11 cellular contexts compared by ENCODE assay signal in the genomic region with DNA sequence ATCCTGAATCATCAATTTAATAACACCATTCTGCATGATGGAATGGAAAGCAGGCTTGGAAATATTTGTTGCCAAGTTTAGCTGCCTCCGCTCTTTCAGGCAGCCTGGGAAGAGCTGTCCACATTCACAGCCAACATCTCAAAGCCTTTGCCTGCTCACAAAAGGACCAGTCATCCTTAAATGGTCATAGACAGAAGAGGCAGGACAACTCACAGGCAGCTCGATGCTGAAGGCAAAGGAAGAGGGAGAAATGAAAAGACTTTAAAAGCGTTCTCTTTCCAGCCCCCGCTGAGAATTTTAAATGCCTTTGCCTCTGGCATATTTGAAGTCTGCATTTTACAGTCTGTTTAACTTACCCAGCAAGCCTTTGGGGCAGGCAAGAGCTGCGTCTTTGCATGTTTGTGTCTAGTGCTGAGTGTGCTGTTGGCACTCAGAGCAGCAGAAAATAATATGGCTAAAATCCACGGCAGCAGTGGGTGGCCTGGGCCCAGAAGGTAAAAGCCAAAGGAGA.
DNase-seq lines count a peak whose midpoint lies in the region; TF ChIP-seq lines count a peak whose summit lies in the region.
"Had no signal": no experiment of that assay in that cellular context is flagged by ENCODE, and none has a peak within 500 bp of the region (broad histone marks: within the 10 kb centered on the region; RNA-seq: fewer than 3 reads in every experiment).

No MANE protein-coding gene starts in this region.

- no peaks in the 10 kb centered on the region for H3K9me3 Mint-ChIP-seq in endodermal cell
- H3K9me3 Mint-ChIP-seq: dendritic cell treated with granulocyte-macrophage colony-stimulating factor and Interleukin-4, amounts not matched to agents 40 ng/mL and 50 ng/mL, for 4 days; naive thymus-derived CD8-positive, alpha-beta T cell had no signal

- H4K8ac ChIP-seq in mesenchymal stem cell (ENCODE audit: low read length), result no peak overlapping the region

- H3K9ac ChIP-seq in endodermal cell (ENCODE audit: extremely low read depth, low read length, poor library complexity, severe bottlenecking), result no peak overlapping the region
- peak overlapping the region; percentile 22 for H3K9ac ChIP-seq in mesenchymal stem cell (ENCODE audit: low read length)
- H3K9ac ChIP-seq in SK-N-SH, result no peak overlapping the region

- no peak overlapping the region for H3K4me2 ChIP-seq in mesenchymal stem cell (ENCODE audit: low read length, poor library complexity, severe bottlenecking)
- H3K4me2 ChIP-seq in SK-N-SH, result no peak overlapping the region; the same call in 1 of the 2 replicates

- H3K9me3 ChIP-seq in endodermal cell (ENCODE audit: control insufficient read depth, low read length) (no peaks in the 10 kb centered on the region), mesenchymal stem cell (ENCODE audit: control insufficient read depth, low read length) (no peaks in the 10 kb centered on the region), transverse colon (no peaks in the 10 kb centered on the region), SK-N-SH (no peaks in the 10 kb centered on the region)

- H2BK120ac ChIP-seq in mesenchymal stem cell (ENCODE audit: low read depth, low read length), result no peak overlapping the region

- no peak for TF ChIP-seq RAD21 in SK-N-SH (IDR thresholded peaks at IDR 0.05; ENCODE audit: low read length)

- peaks cover 4% of the 10 kb centered on the region for H3K27me3 Mint-ChIP-seq in endodermal cell (ENCODE audit: insufficient read depth)

- H2BK15ac ChIP-seq in mesenchymal stem cell (ENCODE audit: low read depth, poor library complexity, severe bottlenecking), result no peak overlapping the region

- WGBS in endodermal cell (ENCODE audit: insufficient coverage in 1 of 2, insufficient read length in 1 of 2), 2 experiments, result 42 to 66% methylated on average over 6 of the region's 6 CpGs
- 71% methylated on average over 6 of the region's 6 CpGs for WGBS in mesenchymal stem cell
- WGBS in transverse colon (ENCODE audit: low coverage in 1 of 2), 2 donors, result 48% methylated on average over 6 of the region's 6 CpGs; no CpG with 5 or more reads in 1 of the 2 donors
- 36% methylated on average over 6 of the region's 6 CpGs for WGBS in SK-N-SH (ENCODE audit: low lambda C conversion rate)

- H3K27ac ChIP-seq in endodermal cell (ENCODE audit: low read depth, low read length) (peak overlapping the region; percentile 89), mesenchymal stem cell (ENCODE audit: low read length, poor library complexity, severe bottlenecking) (no peak overlapping the region), transverse colon (peak overlapping the region in 3 of 4 donors; percentile 69 to 77 (median 70)), SK-N-SH (ENCODE audit: low read depth in 2 of 2, low read length in 1 of 2) (no peak overlapping the region)

- H3K4me1 ChIP-seq in endodermal cell (ENCODE audit: control insufficient read depth, insufficient read depth, low read length) (peaks cover 15% of the 10 kb centered on the region), mesenchymal stem cell (ENCODE audit: control insufficient read depth, insufficient read depth, low read depth, low read length) (peaks cover 2% of the 10 kb centered on the region), transverse colon (peaks cover 0 to 7% (median 2%) of the 10 kb centered on the region in 4 donors), SK-N-SH (ENCODE audit: control insufficient read depth in 1 of 2, insufficient read depth in 2 of 2, low read depth in 1 of 2, low read length in 1 of 2) (peaks cover 0 to 6% of the 10 kb centered on the region in 2 experiments; a peak in 1 of 4 replicates)

- H3K27ac Mint-ChIP-seq in endodermal cell, result no peak overlapping the region
- H3K27ac Mint-ChIP-seq: dendritic cell treated with granulocyte-macrophage colony-stimulating factor and Interleukin-4, amounts not matched to agents 40 ng/mL and 50 ng/mL, for 4 days; naive thymus-derived CD8-positive, alpha-beta T cell had no signal

- no peaks in the 10 kb centered on the region for H3K36me3 ChIP-seq in endodermal cell (ENCODE audit: control insufficient read depth, insufficient read depth, low read length)
- no peaks in the 10 kb centered on the region for H3K36me3 ChIP-seq in mesenchymal stem cell (ENCODE audit: control insufficient read depth in 1 of 2, insufficient read depth in 2 of 2, low read depth in 1 of 2, low read length in 2 of 2)
- no peaks in the 10 kb centered on the region for H3K36me3 ChIP-seq in transverse colon
- H3K36me3 ChIP-seq in SK-N-SH (replicated peaks in 1 of 2; ENCODE audit: control insufficient read depth in 1 of 2, insufficient read depth in 2 of 2, low read length in 1 of 2), result no peaks in the 10 kb centered on the region

- in situ Hi-C loops in transverse colon (cut with MboI; ENCODE audit: low pct_ligation_motif_present in 1 of 4, low pct_unique_long_range_greater_than_20kb in 1 of 4, low sequenced_read_pairs in 3 of 4), result no loop called here

- CTCF ChIA-PET in SK-N-SH (lab: Yijun Ruan, JAX), result no interaction called here

- DNase-seq in NCI-H2227 (lab: John Stamatoyannopoulos, UW; ENCODE audit: unreplicated experiment) (peak; percentile 68), endodermal cell (no peak), mesenchymal stem cell (no peak), transverse colon (no peak), ureter (ENCODE audit: low spot score) (no peak), NCI-H1694 treated with DMSO at 0.1 percent for 48 hours (lab: John Stamatoyannopoulos, UW) (no peak), SK-N-SH (no peak)
- no peak for DNase-seq in stimulated activated CD4-positive, alpha-beta T cell treated with anti-CD3 and anti-CD28 coated beads, Interleukin-4, amount 100 ng/mL, for 4 hours
- DNase-seq: naive thymus-derived CD8-positive, alpha-beta T cell had no signal

- POLR2A ChIA-PET in SK-N-SH (lab: Yijun Ruan, JAX), result no interaction called here

- no peaks in the 10 kb centered on the region for H3K9me2 ChIP-seq in SK-N-SH

- H3K4me3 Mint-ChIP-seq in endodermal cell, result no peak overlapping the region
- H3K4me3 Mint-ChIP-seq: dendritic cell treated with granulocyte-macrophage colony-stimulating factor and Interleukin-4, amounts not matched to agents 40 ng/mL and 50 ng/mL, for 4 days; naive thymus-derived CD8-positive, alpha-beta T cell had no signal

- H3K14ac ChIP-seq in mesenchymal stem cell (ENCODE audit: low read length in 2 of 2), result no peak overlapping the region

- no peaks in the 10 kb centered on the region for H3K27me3 ChIP-seq in endodermal cell (ENCODE audit: control insufficient read depth, insufficient read depth, low read length, poor library complexity, severe bottlenecking)
- H3K27me3 ChIP-seq in mesenchymal stem cell (ENCODE audit: control insufficient read depth in 1 of 2, insufficient read depth in 1 of 2, low read length in 2 of 2), result peaks cover 45 to 49% of the 10 kb centered on the region in 2 experiments
- no peaks in the 10 kb centered on the region for H3K27me3 ChIP-seq in transverse colon
- peaks cover 18% of the 10 kb centered on the region; the same call in 1 of the 2 replicates for H3K27me3 ChIP-seq in SK-N-SH (ENCODE audit: insufficient read depth)

- H3K79me2 ChIP-seq in SK-N-SH (ENCODE audit: insufficient read depth), result no peaks in the 10 kb centered on the region

- no peak overlapping the region for H4K91ac ChIP-seq in mesenchymal stem cell (ENCODE audit: low read length)

- no peaks in the 10 kb centered on the region for H3F3A ChIP-seq in SK-N-SH (replicated peaks; ENCODE audit: insufficient read depth)

- TF ChIP-seq CTCF in endodermal cell (conservative IDR thresholded peaks at IDR 0.05), result no peak
- TF ChIP-seq CTCF in transverse colon (IDR thresholded peaks at IDR 0.05), result no peak
- TF ChIP-seq CTCF in SK-N-SH (IDR thresholded peaks at IDR 0.05), result no peak

- peaks cover 32% of the 10 kb centered on the region for H3K4me1 Mint-ChIP-seq in endodermal cell
- H3K4me1 Mint-ChIP-seq: naive thymus-derived CD8-positive, alpha-beta T cell had no signal

- H3K23ac ChIP-seq in mesenchymal stem cell (ENCODE audit: low read length in 2 of 2), result no peak overlapping the region

- no peak overlapping the region for H2BK5ac ChIP-seq in mesenchymal stem cell (ENCODE audit: low read depth, low read length, poor library complexity, severe bottlenecking)

- no peak overlapping the region for H3K4ac ChIP-seq in mesenchymal stem cell (ENCODE audit: low read depth in 1 of 2, low read length in 2 of 2)

- H3K36me3 Mint-ChIP-seq in endodermal cell (ENCODE audit: low read depth), result no peaks in the 10 kb centered on the region
- H3K36me3 Mint-ChIP-seq: naive thymus-derived CD8-positive, alpha-beta T cell had no signal

- no peaks in the 10 kb centered on the region for H4K20me1 ChIP-seq in SK-N-SH (ENCODE audit: insufficient read depth)

- intact Hi-C loops in transverse colon (cut with DNase I; ENCODE audit: low total_unique reads), result no loop called here

- H3K18ac ChIP-seq in mesenchymal stem cell (ENCODE audit: low read depth in 1 of 2, low read length in 2 of 2), result no peak overlapping the region

- H3K4me3 ChIP-seq in endodermal cell (ENCODE audit: low read length), result no peak overlapping the region
- peak overlapping the region in 1 of 2 experiments; percentile 24 for H3K4me3 ChIP-seq in mesenchymal stem cell (ENCODE audit: insufficient read depth in 1 of 2, low read depth in 1 of 2, low read length in 2 of 2)
- H3K4me3 ChIP-seq in transverse colon, result no peak overlapping the region
- H3K4me3 ChIP-seq in SK-N-SH (ENCODE audit: low read depth in 2 of 2, low read length in 1 of 2), result no peak overlapping the region
- H3K4me3 ChIP-seq: K562 had no signal

- H3K79me1 ChIP-seq in mesenchymal stem cell (replicated peaks; ENCODE audit: low read length, poor library complexity, severe bottlenecking), result no peaks in the 10 kb centered on the region

- H2AFZ ChIP-seq in mesenchymal stem cell (ENCODE audit: low read depth, low read length) (no peak overlapping the region), SK-N-SH (ENCODE audit: low read depth) (no peak overlapping the region)

- no peak overlapping the region for H2BK12ac ChIP-seq in mesenchymal stem cell (ENCODE audit: low read length in 2 of 2)

- no peak for TF ChIP-seq EP300 in transverse colon (IDR thresholded peaks at IDR 0.05; ENCODE audit: low read depth)
- TF ChIP-seq EP300 in SK-N-SH (IDR thresholded peaks at IDR 0.05; ENCODE audit: borderline replicate concordance in 1 of 2, low read depth in 1 of 2, low read length in 1 of 2), result no peak

- no peak overlapping the region for H2AK5ac ChIP-seq in mesenchymal stem cell (ENCODE audit: low read length, severe bottlenecking)

- TF ChIP-seq POLR2A in transverse colon (IDR thresholded peaks at IDR 0.05), result no peak

TF ChIP-seq in SK-N-SH, 30 proteins besides CTCF, POLR2A, EP300 and RAD21 (continues in another document):
- TF ChIP-seq, protein P1, sequence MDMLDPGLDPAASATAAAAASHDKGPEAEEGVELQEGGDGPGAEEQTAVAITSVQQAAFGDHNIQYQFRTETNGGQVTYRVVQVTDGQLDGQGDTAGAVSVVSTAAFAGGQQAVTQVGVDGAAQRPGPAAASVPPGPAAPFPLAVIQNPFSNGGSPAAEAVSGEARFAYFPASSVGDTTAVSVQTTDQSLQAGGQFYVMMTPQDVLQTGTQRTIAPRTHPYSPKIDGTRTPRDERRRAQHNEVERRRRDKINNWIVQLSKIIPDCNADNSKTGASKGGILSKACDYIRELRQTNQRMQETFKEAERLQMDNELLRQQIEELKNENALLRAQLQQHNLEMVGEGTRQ (IDR thresholded peaks at IDR 0.05; ENCODE audit: borderline replicate concordance, low read depth, low read length), result no peak
- no peak for TF ChIP-seq POLR2AphosphoS5 (IDR thresholded peaks at IDR 0.05; ENCODE audit: low read depth, low read length)

Comparison
In these comparisons a context has a peak if more than half of its experiments do, and no peak if none do; other contexts are left out.
1. H3K27ac ChIP-seq: peak in endodermal cell (single experiment) and transverse colon (3 of 4); none in mesenchymal stem cell (single experiment) and SK-N-SH (0 of 2).